In genomic region chr22:45548991-45549736, GRCh38 we compare ENCODE assay signal across 8 cellular contexts.
DNase-seq lines count a peak whose midpoint lies in the region; ATAC-seq and TF ChIP-seq lines count a peak whose summit lies in the region.

No MANE protein-coding gene starts in this region.

- TF ChIP-seq CTCF in AG09319 (IDR thresholded peaks at IDR 0.05; ENCODE audit: low read depth, low read length) = peak; percentile 57
- peak; percentile 7 for TF ChIP-seq CTCF in epithelial cell of esophagus (IDR thresholded peaks at IDR 0.05; ENCODE audit: insufficient read depth, low read depth, low read length, missing control alignments)

- DNase-seq in AG09319 (ENCODE audit: extremely low read depth, low read depth) (peak; percentile 79), LoVo (ENCODE audit: low spot score) (peak; percentile 87), epithelial cell of esophagus (ENCODE audit: low read depth) (peak; percentile 91), non-pigmented ciliary epithelial cell (ENCODE audit: low read depth) (peak; percentile 50)
- no peak for DNase-seq in activated T-cell treated with anti-CD3 and anti-CD28 coated beads, Interleukin-2, amount 50 U/mL, for 48 hours

- no peak overlapping the region for H3K4me3 ChIP-seq in epithelial cell of esophagus (ENCODE audit: low read length)

- ATAC-seq in GM18873 (IDR thresholded peaks at IDR 0.05; ENCODE audit: low FRiP score, unreplicated experiment) (no peak), GM18498 (IDR thresholded peaks at IDR 0.05; ENCODE audit: unreplicated experiment) (no peak), GM18519 (IDR thresholded peaks at IDR 0.05; ENCODE audit: low FRiP score, unreplicated experiment) (no peak)

Comparison
In these comparisons a context has a peak if more than half of its experiments do, and no peak if none do; other contexts are left out.
1. DNase-seq: peak in AG09319 (single experiment), LoVo (single experiment), epithelial cell of esophagus (single experiment) and non-pigmented ciliary epithelial cell (single experiment); none in activated T-cell treated with anti-CD3 and anti-CD28 coated beads, Interleukin-2, amount 50 U/mL, for 48 hours (0 of 2).